Comparison of ENCODE assay signal across 1 cellular context in the genomic region with DNA sequence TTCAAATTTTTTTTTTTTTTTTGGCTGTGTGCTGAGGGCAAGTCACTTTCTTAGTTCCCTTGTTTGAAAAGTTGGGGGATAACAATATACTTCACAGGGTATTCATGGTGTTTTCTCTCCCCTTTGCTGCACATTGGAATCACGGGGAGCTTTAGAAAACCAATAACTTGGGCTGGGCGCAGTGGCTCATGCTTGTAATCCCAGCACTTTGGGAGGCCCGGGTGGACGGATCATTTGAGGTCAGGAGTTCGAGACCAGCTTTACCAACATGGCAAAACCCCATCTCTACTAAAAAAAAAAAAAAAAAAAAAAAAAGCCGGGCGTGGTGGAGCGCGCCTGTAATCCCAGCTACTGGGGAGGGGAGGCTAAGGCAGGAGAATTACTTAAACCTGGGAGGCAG.
TF ChIP-seq lines count a peak whose summit lies in the region.

No MANE protein-coding gene starts in this region.

TF ChIP-seq in HepG2, 621 proteins besides CTCF, POLR2A, EP300 and RAD21:
- no peak for TF ChIP-seq POGK (CRISPR knock-in tag; conservative IDR thresholded peaks at IDR 0.05)
- TF ChIP-seq RFX1 (IDR thresholded peaks at IDR 0.05), result no peak
- TF ChIP-seq WIZ (CRISPR knock-in tag; IDR thresholded peaks at IDR 0.05), result no peak
- TF ChIP-seq, protein P1, sequence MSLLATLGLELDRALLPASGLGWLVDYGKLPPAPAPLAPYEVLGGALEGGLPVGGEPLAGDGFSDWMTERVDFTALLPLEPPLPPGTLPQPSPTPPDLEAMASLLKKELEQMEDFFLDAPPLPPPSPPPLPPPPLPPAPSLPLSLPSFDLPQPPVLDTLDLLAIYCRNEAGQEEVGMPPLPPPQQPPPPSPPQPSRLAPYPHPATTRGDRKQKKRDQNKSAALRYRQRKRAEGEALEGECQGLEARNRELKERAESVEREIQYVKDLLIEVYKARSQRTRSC (CRISPR knock-in tag; IDR thresholded peaks at IDR 0.05; ENCODE audit: low read depth), result no peak
- no peak for TF ChIP-seq HNF1A (IDR thresholded peaks at IDR 0.05; ENCODE audit: low read depth)
- TF ChIP-seq HNF1A (CRISPR knock-in tag; IDR thresholded peaks at IDR 0.05; ENCODE audit: borderline replicate concordance), result no peak
- no peak for TF ChIP-seq MEF2D (CRISPR knock-in tag; IDR thresholded peaks at IDR 0.05)
- no peak for TF ChIP-seq ZNF781 (CRISPR knock-in tag; IDR thresholded peaks at IDR 0.05; ENCODE audit: borderline replicate concordance, not compliant biosample characterization)
- no peak for TF ChIP-seq MED8 (CRISPR knock-in tag; IDR thresholded peaks at IDR 0.05; ENCODE audit: insufficient replicate concordance)
- no peak for TF ChIP-seq ZNF337 (CRISPR knock-in tag; IDR thresholded peaks at IDR 0.05; ENCODE audit: borderline replicate concordance, low read depth)
- no peak for TF ChIP-seq SETDB1 (CRISPR knock-in tag; IDR thresholded peaks at IDR 0.05; ENCODE audit: borderline replicate concordance)
